In the genomic region with DNA sequence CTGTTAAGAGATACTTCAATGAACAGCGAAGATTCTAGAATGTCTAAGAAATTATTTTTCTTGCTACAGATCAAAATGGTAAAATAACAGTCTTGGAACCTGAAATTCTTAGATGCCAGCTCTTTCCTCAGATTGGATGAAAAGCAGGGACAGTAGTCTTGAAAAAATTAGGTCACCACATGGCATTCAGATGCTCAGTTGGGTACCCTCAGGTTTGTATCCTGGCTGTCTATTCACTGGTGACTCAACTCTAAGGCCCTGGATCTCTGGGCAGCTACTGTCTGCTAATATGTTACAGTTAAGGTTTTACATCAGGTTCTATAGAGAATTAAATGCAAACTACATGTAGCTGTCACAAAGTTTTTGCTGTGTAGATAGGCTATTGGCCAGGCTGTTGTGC, we compare ENCODE assay signal across 23 cellular contexts.
DNase-seq lines count a peak whose midpoint lies in the region; ATAC-seq, FAIRE-seq and TF ChIP-seq lines count a peak whose summit lies in the region.
"Had no signal": no experiment of that assay in that cellular context is flagged by ENCODE, and none has a peak within 500 bp of the region (broad histone marks: within the 10 kb centered on the region; RNA-seq: fewer than 3 reads in every experiment).

No MANE protein-coding gene starts in this region.

- no peak overlapping the region for H2BK5ac ChIP-seq in H1 (ENCODE audit: low read depth, low read length)

- H3K27ac ChIP-seq in SK-N-SH (ENCODE audit: low read depth in 2 of 2, low read length in 1 of 2) (no peak overlapping the region), H1 (ENCODE audit: low read depth, low read length) (no peak overlapping the region)
- H3K27ac ChIP-seq: 22Rv1, A549, BLaER1, C4-2B had no signal

- no peaks in the 10 kb centered on the region for H3K4me1 ChIP-seq in SK-N-SH (ENCODE audit: control insufficient read depth in 1 of 2, insufficient read depth in 2 of 2, low read depth in 1 of 2, low read length in 1 of 2)
- no peaks in the 10 kb centered on the region for H3K4me1 ChIP-seq in H1 (replicated peaks in 1 of 4; ENCODE audit: control insufficient read depth in 3 of 4, insufficient read depth in 4 of 4, low read length in 3 of 4)
- H3K4me1 ChIP-seq: A549, BLaER1, Caco-2 had no signal

- H3K79me1 ChIP-seq in H1 (ENCODE audit: low read depth, low read length) = no peaks in the 10 kb centered on the region

- H3K79me2 ChIP-seq in SK-N-SH (ENCODE audit: insufficient read depth) (no peaks in the 10 kb centered on the region), H1 (ENCODE audit: control insufficient read depth in 1 of 2, insufficient read depth in 2 of 2, low read length in 2 of 2) (no peaks in the 10 kb centered on the region)

- no peak overlapping the region for H4K5ac ChIP-seq in H1 (ENCODE audit: insufficient read length, low read depth, low read length)

- TF ChIP-seq EP300 in SK-N-SH (IDR thresholded peaks at IDR 0.05; ENCODE audit: borderline replicate concordance in 1 of 2, low read depth in 1 of 2, low read length in 1 of 2) = no peak
- TF ChIP-seq EP300 in H1 (IDR thresholded peaks at IDR 0.05; ENCODE audit: borderline replicate concordance in 1 of 2, low read depth in 2 of 2, low read length in 2 of 2) = no peak

- no peak overlapping the region for H4K8ac ChIP-seq in H1 (ENCODE audit: extremely low read depth, insufficient read depth, low read length)

- H2AK5ac ChIP-seq in H1 (ENCODE audit: low read depth, low read length) = no peak overlapping the region

- H3K36me3 ChIP-seq in SK-N-SH (replicated peaks in 1 of 2; ENCODE audit: control insufficient read depth in 1 of 2, insufficient read depth in 2 of 2, low read length in 1 of 2) = no peaks in the 10 kb centered on the region
- H3K36me3 ChIP-seq in H1 (ENCODE audit: control insufficient read depth in 2 of 4, insufficient read depth in 4 of 4, low read length in 3 of 4) = no peaks in the 10 kb centered on the region
- H3K36me3 ChIP-seq: BLaER1 had no signal

- no peak for TF ChIP-seq POLR2A in H1 (IDR thresholded peaks at IDR 0.05; ENCODE audit: control extremely low read depth in 1 of 2, low read depth in 2 of 2, low read length in 2 of 2)

- no peak overlapping the region for H3K9ac ChIP-seq in SK-N-SH
- no peak overlapping the region for H3K9ac ChIP-seq in H1 (replicated peaks in 1 of 4; ENCODE audit: extremely low read depth in 1 of 4, low read depth in 3 of 4, low read length in 3 of 4)
- H3K9ac ChIP-seq: BLaER1 had no signal

- no peak overlapping the region for H3K14ac ChIP-seq in H1 (ENCODE audit: insufficient read length)

- no peaks in the 10 kb centered on the region for H3F3A ChIP-seq in SK-N-SH (replicated peaks; ENCODE audit: insufficient read depth)

- H2BK20ac ChIP-seq in H1 (ENCODE audit: low read length) = no peak overlapping the region

- ATAC-seq in SK-N-SH treated with all-trans-retinoic acid at 6 μM for 48 hours = no peak
- ATAC-seq: A549; CD8-positive, alpha-beta T cell; GM12878; GM23338 had no signal

- H4K91ac ChIP-seq in H1 (replicated peaks; ENCODE audit: insufficient read length, low read length) = no peak overlapping the region

- H3K4ac ChIP-seq in H1 (replicated peaks; ENCODE audit: insufficient read length, low read depth, low read length) = no peak overlapping the region

- no peak overlapping the region for H3K56ac ChIP-seq in H1 (replicated peaks; ENCODE audit: insufficient read length, low read depth, low read length)

- H3K27ac Mint-ChIP-seq in activated CD4-positive, alpha-beta T cell treated with anti-CD3 and anti-CD28 coated beads, Interleukin-2, amount 10 ng/mL, durations not matched to agents 24 days and 14 days = no peak overlapping the region
- H3K27ac Mint-ChIP-seq: B cell; CD4-positive, CD25-positive, alpha-beta regulatory T cell; CD8-positive, alpha-beta T cell; GM23338 had no signal

- H2BK12ac ChIP-seq in H1 (ENCODE audit: low read depth, low read length) = no peak overlapping the region

- H3K27me3 ChIP-seq in SK-N-SH (ENCODE audit: insufficient read depth) = no peaks in the 10 kb centered on the region
- H3K27me3 ChIP-seq in H1 (replicated peaks in 1 of 4; ENCODE audit: control insufficient read depth in 3 of 4, extremely low read depth in 1 of 4, insufficient read depth in 3 of 4, low read length in 3 of 4) = no peaks in the 10 kb centered on the region
- H3K27me3 ChIP-seq: BLaER1 had no signal

- no peak overlapping the region for H2BK15ac ChIP-seq in H1 (ENCODE audit: low read length)

- H3K9me3 Mint-ChIP-seq in activated CD4-positive, alpha-beta T cell treated with anti-CD3 and anti-CD28 coated beads, Interleukin-2, amount 10 ng/mL, durations not matched to agents 24 days and 14 days = no peaks in the 10 kb centered on the region
- H3K9me3 Mint-ChIP-seq: CD8-positive, alpha-beta T cell; GM23338 had no signal

- no peaks in the 10 kb centered on the region for H3K4me1 Mint-ChIP-seq in activated CD4-positive, alpha-beta T cell treated with anti-CD3 and anti-CD28 coated beads, Interleukin-2, amount 10 ng/mL, durations not matched to agents 24 days and 14 days
- H3K4me1 Mint-ChIP-seq: B cell; CD4-positive, CD25-positive, alpha-beta regulatory T cell had no signal

- CTCF ChIA-PET in SK-N-SH (lab: Yijun Ruan, JAX) = interaction anchor here (0.8 kb wide), 1 partner anchor 237 kb away, joined by 3 read pairs; no protein-coding TSS in a partner anchor
- CTCF ChIA-PET in H1 (lab: Charles Lee; ENCODE audit: partially characterized antibody) = interaction anchor here (0.6 kb wide), 2 partner anchors 136 to 519 kb away, joined by 3 to 5 read pairs; no protein-coding TSS in a partner anchor

- no peak overlapping the region for H2BK120ac ChIP-seq in H1 (replicated peaks; ENCODE audit: low read depth, low read length)

- H3K4me3 ChIP-seq in SK-N-SH (ENCODE audit: low read depth in 2 of 2, low read length in 1 of 2) = no peak overlapping the region
- H3K4me3 ChIP-seq in H1 (ENCODE audit: extremely low read depth in 1 of 4, insufficient read depth in 2 of 4, low read depth in 3 of 4, low read length in 4 of 4) = no peak overlapping the region
- H3K4me3 ChIP-seq: A549, BLaER1, GM12878, GM23338 had no signal

- DNase-seq in SK-N-SH (no peak), cerebellar cortex (ENCODE audit: low spot score) (peak; percentile 84), H1 (ENCODE audit: low read depth in 1 of 2, low spot score in 2 of 2) (no peak), 8988T (no peak), NCI-H1105 treated with DMSO at 0.1 percent for 48 hours (lab: John Stamatoyannopoulos, UW) (no peak), Ammon's horn (ENCODE audit: low spot score) (no peak)
- no peak for DNase-seq in activated CD4-positive, alpha-beta T cell treated with anti-CD3 and anti-CD28 coated beads, Interleukin-2, amount 10 ng/mL, durations not matched to agents 24 days and 14 days
- DNase-seq: Caco-2; CD4-positive, CD25-positive, alpha-beta regulatory T cell; CD8-positive, alpha-beta T cell; DMS153; DND-41; GDM1; H7; HCEC 1CT had no signal

- intact Hi-C loops in activated CD4-positive, alpha-beta T cell treated with anti-CD3 and anti-CD28 coated beads, Interleukin-2, amount 10 ng/mL, durations not matched to agents 24 days and 14 days (cut with micrococcal nuclease) = no loop called here

- no peak overlapping the region for H2AFZ ChIP-seq in SK-N-SH (ENCODE audit: low read depth)
- peak overlapping the region; percentile 9; the same call in 1 of the 2 replicates for H2AFZ ChIP-seq in H1 (ENCODE audit: low read length)
- H2AFZ ChIP-seq: GM23338 had no signal

- H3K9me3 ChIP-seq in SK-N-SH (no peaks in the 10 kb centered on the region), H1 (ENCODE audit: insufficient read depth in 2 of 2, low read depth in 1 of 2, low read length in 1 of 2) (no peaks in the 10 kb centered on the region)
- H3K9me3 ChIP-seq: A549, BLaER1, Caco-2 had no signal

- H3K9me2 ChIP-seq in SK-N-SH = no peaks in the 10 kb centered on the region

- H3K4me3 Mint-ChIP-seq in activated CD4-positive, alpha-beta T cell treated with anti-CD3 and anti-CD28 coated beads, Interleukin-2, amount 10 ng/mL, durations not matched to agents 24 days and 14 days = no peak overlapping the region
- H3K4me3 Mint-ChIP-seq: B cell; CD4-positive, CD25-positive, alpha-beta regulatory T cell; CD8-positive, alpha-beta T cell; GM23338 had no signal

- no peaks in the 10 kb centered on the region for H3K23me2 ChIP-seq in H1 (ENCODE audit: low read depth, low read length)

- 78% methylated on average over 1 of the region's 1 CpG for WGBS in SK-N-SH (ENCODE audit: low lambda C conversion rate)
- 92% methylated on average over 1 of the region's 1 CpG; no CpG with 5 or more reads in 1 of the 2 experiments for WGBS in H1 (ENCODE audit: extremely low coverage in 1 of 2, insufficient coverage in 1 of 2, insufficient read length in 1 of 2, insufficient replicate concordance in 2 of 2, low coverage in 1 of 2, low lambda C conversion rate in 2 of 2, missing lambda C conversion rate in 1 of 2), 2 experiments

- FAIRE-seq in H1 (lab: Jason Lieb, UNC) = no peak
- FAIRE-seq: A549, GM12878 had no signal

- no peaks in the 10 kb centered on the region for H3K36me3 Mint-ChIP-seq in activated CD4-positive, alpha-beta T cell treated with anti-CD3 and anti-CD28 coated beads, Interleukin-2, amount 10 ng/mL, durations not matched to agents 24 days and 14 days (ENCODE audit: low read depth)
- H3K36me3 Mint-ChIP-seq: CD4-positive, CD25-positive, alpha-beta regulatory T cell; CD8-positive, alpha-beta T cell had no signal

- H3K18ac ChIP-seq in H1 (ENCODE audit: extremely low read depth, low read length) = no peak overlapping the region

- TF ChIP-seq CTCF in SK-N-SH (IDR thresholded peaks at IDR 0.05) (no peak), H1 (IDR thresholded peaks at IDR 0.05; ENCODE audit: control extremely low read depth in 1 of 3, insufficient read depth in 1 of 3, low read depth in 1 of 3, low read length in 3 of 3) (no peak)

- TF ChIP-seq RAD21 in SK-N-SH (IDR thresholded peaks at IDR 0.05; ENCODE audit: low read length) (no peak), H1 (IDR thresholded peaks at IDR 0.05 in 1 of 2, conservative IDR thresholded peaks at IDR 0.05 in 1 of 2; ENCODE audit: low read depth in 2 of 2, low read length in 2 of 2) (no peak)

- POLR2A ChIA-PET in SK-N-SH (lab: Yijun Ruan, JAX) (no interaction called here), H1 (lab: Charles Lee; ENCODE audit: partially characterized antibody) (no interaction called here)

- no peaks in the 10 kb centered on the region for H4K20me1 ChIP-seq in SK-N-SH (ENCODE audit: insufficient read depth)
- no peaks in the 10 kb centered on the region for H4K20me1 ChIP-seq in H1 (replicated peaks in 1 of 2; ENCODE audit: control insufficient read depth in 1 of 2, insufficient read depth in 2 of 2, low read length in 2 of 2)
- H4K20me1 ChIP-seq: BLaER1 had no signal

- H3K4me2 ChIP-seq in SK-N-SH (no peak overlapping the region), H1 (ENCODE audit: insufficient read depth in 1 of 2, low read depth in 2 of 2, low read length in 2 of 2) (no peak overlapping the region)
- H3K4me2 ChIP-seq: A549, BLaER1, GM23338 had no signal

- no peaks in the 10 kb centered on the region for H3K27me3 Mint-ChIP-seq in activated CD4-positive, alpha-beta T cell treated with anti-CD3 and anti-CD28 coated beads, Interleukin-2, amount 10 ng/mL, durations not matched to agents 24 days and 14 days
- H3K27me3 Mint-ChIP-seq: B cell; CD4-positive, CD25-positive, alpha-beta regulatory T cell had no signal

- no peak overlapping the region for H3K23ac ChIP-seq in H1 (ENCODE audit: insufficient read length)

TF ChIP-seq in SK-N-SH treated with all-trans-retinoic acid at 6 μM for 48 hours, 23 proteins besides CTCF, POLR2A, EP300 and RAD21 (continues in another document):
- no peak for TF ChIP-seq ZC3H10 (CRISPR knock-in tag; IDR thresholded peaks at IDR 0.05)
